In genomic region chr2:167862787-167863186, GRCh38 we compare ENCODE assay signal across 8 cellular contexts.
A peak's percentile ranks its signal among the peaks of the same experiment; 100 is the strongest.
DNase-seq lines count a peak whose midpoint lies in the region; ATAC-seq and TF ChIP-seq lines count a peak whose summit lies in the region.

No MANE protein-coding gene starts in this region.

- peak overlapping the region; percentile 68 to 86 for H3K27ac Mint-ChIP-seq in natural killer cell treated with Interleukin-12 subunit alpha and Interleukin-12 subunit beta and Interleukin-15 and Interleukin-18, amount 100 ng/mL, for 72 hours
- no peak overlapping the region for H3K27ac Mint-ChIP-seq in natural killer cell
- no peak overlapping the region for H3K27ac Mint-ChIP-seq in T-helper 1 cell treated with Interleukin-12 subunit alpha and Interleukin-12 subunit beta and Interleukin-4 antibody, amounts not matched to agents 30 μg/mL and 1 μg/mL, for 36 hours

- no peaks in the 10 kb centered on the region for H3K9me3 Mint-ChIP-seq in natural killer cell treated with Interleukin-12 subunit alpha and Interleukin-12 subunit beta and Interleukin-15 and Interleukin-18, amount 100 ng/mL, for 72 hours
- H3K9me3 Mint-ChIP-seq in natural killer cell: no peaks in the 10 kb centered on the region
- no peaks in the 10 kb centered on the region for H3K9me3 Mint-ChIP-seq in T-helper 1 cell treated with Interleukin-12 subunit alpha and Interleukin-12 subunit beta and Interleukin-4 antibody, amounts not matched to agents 30 μg/mL and 1 μg/mL, for 36 hours

- no peak overlapping the region for H3K27ac ChIP-seq in suprapubic skin

- no peaks in the 10 kb centered on the region for H3K27me3 ChIP-seq in suprapubic skin

- peaks cover 19 to 22% of the 10 kb centered on the region in 2 donors for H3K4me1 Mint-ChIP-seq in natural killer cell treated with Interleukin-12 subunit alpha and Interleukin-12 subunit beta and Interleukin-15 and Interleukin-18, amount 100 ng/mL, for 72 hours (ENCODE audit: low read depth in 2 of 2)
- no peaks in the 10 kb centered on the region for H3K4me1 Mint-ChIP-seq in natural killer cell
- peaks cover 19% of the 10 kb centered on the region for H3K4me1 Mint-ChIP-seq in T-helper 1 cell treated with Interleukin-12 subunit alpha and Interleukin-12 subunit beta and Interleukin-4 antibody, amounts not matched to agents 30 μg/mL and 1 μg/mL, for 36 hours (ENCODE audit: low read depth)

- intact Hi-C loops in natural killer cell (cut with micrococcal nuclease): no loop called here
- intact Hi-C loops in left colon (cut with DNase I, micrococcal nuclease): no loop called here

- H3K4me1 ChIP-seq in suprapubic skin: no peaks in the 10 kb centered on the region

- WGBS in suprapubic skin: 56% methylated on average over 3 of the region's 3 CpGs

- DNase-seq in natural killer cell treated with Interleukin-12 subunit alpha and Interleukin-12 subunit beta and Interleukin-15 and Interleukin-18, amount 100 ng/mL, for 72 hours (ENCODE audit: low spot score): no peak
- no peak for DNase-seq in natural killer cell
- peak; percentile 21 for DNase-seq in stromal cell of bone marrow (ENCODE audit: low read depth)
- DNase-seq in suprapubic skin (ENCODE audit: low spot score in 2 of 2): no peak
- DNase-seq in left colon: no peak
- no peak for DNase-seq in inferior parietal cortex (ENCODE audit: extremely low spot score)

- H3K4me3 Mint-ChIP-seq in natural killer cell treated with Interleukin-12 subunit alpha and Interleukin-12 subunit beta and Interleukin-15 and Interleukin-18, amount 100 ng/mL, for 72 hours: peak overlapping the region; percentile 47
- H3K4me3 Mint-ChIP-seq in natural killer cell: no peak overlapping the region
- H3K4me3 Mint-ChIP-seq in T-helper 1 cell treated with Interleukin-12 subunit alpha and Interleukin-12 subunit beta and Interleukin-4 antibody, amounts not matched to agents 30 μg/mL and 1 μg/mL, for 36 hours: peak overlapping the region; percentile 3

- H3K4me3 ChIP-seq in suprapubic skin: no peak overlapping the region

- TF ChIP-seq CTCF in natural killer cell (IDR thresholded peaks at IDR 0.05) (no peak), suprapubic skin (IDR thresholded peaks at IDR 0.05) (no peak)

- no peaks in the 10 kb centered on the region for H3K36me3 ChIP-seq in suprapubic skin

- H3K9me3 ChIP-seq in suprapubic skin: no peaks in the 10 kb centered on the region

- H3K27me3 Mint-ChIP-seq in natural killer cell treated with Interleukin-12 subunit alpha and Interleukin-12 subunit beta and Interleukin-15 and Interleukin-18, amount 100 ng/mL, for 72 hours: peaks cover 8 to 15% of the 10 kb centered on the region in 2 donors
- H3K27me3 Mint-ChIP-seq in natural killer cell (ENCODE audit: low read depth in 2 of 2): peaks cover 0 to 3% of the 10 kb centered on the region in 2 donors
- peaks cover 14% of the 10 kb centered on the region for H3K27me3 Mint-ChIP-seq in T-helper 1 cell treated with Interleukin-12 subunit alpha and Interleukin-12 subunit beta and Interleukin-4 antibody, amounts not matched to agents 30 μg/mL and 1 μg/mL, for 36 hours (ENCODE audit: low read depth)

- TF ChIP-seq POLR2A in suprapubic skin (IDR thresholded peaks at IDR 0.05): no peak

- peak; percentile 76 to 90 for ATAC-seq in natural killer cell treated with Interleukin-12 subunit alpha and Interleukin-12 subunit beta and Interleukin-15 and Interleukin-18, amount 100 ng/mL, for 72 hours
- no peak for ATAC-seq in natural killer cell
- peak; percentile 69 for ATAC-seq in HG03108 (IDR thresholded peaks at IDR 0.05; ENCODE audit: unreplicated experiment)
- no peak for ATAC-seq in left colon

- no peaks in the 10 kb centered on the region for H3K36me3 Mint-ChIP-seq in natural killer cell treated with Interleukin-12 subunit alpha and Interleukin-12 subunit beta and Interleukin-15 and Interleukin-18, amount 100 ng/mL, for 72 hours
- H3K36me3 Mint-ChIP-seq in natural killer cell: no peaks in the 10 kb centered on the region
- no peaks in the 10 kb centered on the region for H3K36me3 Mint-ChIP-seq in T-helper 1 cell treated with Interleukin-12 subunit alpha and Interleukin-12 subunit beta and Interleukin-4 antibody, amounts not matched to agents 30 μg/mL and 1 μg/mL, for 36 hours (ENCODE audit: low read depth)

- TF ChIP-seq EP300 in suprapubic skin (IDR thresholded peaks at IDR 0.05): no peak

Comparison
In these comparisons a context has a peak if more than half of its experiments do, and no peak if none do; other contexts are left out.
1. ATAC-seq: peak in natural killer cell treated with Interleukin-12 subunit alpha and Interleukin-12 subunit beta and Interleukin-15 and Interleukin-18, amount 100 ng/mL, for 72 hours (2 of 2) and HG03108 (single experiment); none in natural killer cell (0 of 3) and left colon (single experiment).
2. H3K27ac Mint-ChIP-seq: peak in natural killer cell treated with Interleukin-12 subunit alpha and Interleukin-12 subunit beta and Interleukin-15 and Interleukin-18, amount 100 ng/mL, for 72 hours (2 of 2); none in natural killer cell (0 of 2) and T-helper 1 cell treated with Interleukin-12 subunit alpha and Interleukin-12 subunit beta and Interleukin-4 antibody, amounts not matched to agents 30 μg/mL and 1 μg/mL, for 36 hours (single experiment).